ENCODE assay signal across 22 cellular contexts in genomic region chr17:2994441-2994840, GRCh38.
"Had no signal": no experiment of that assay in that cellular context is flagged by ENCODE, and none has a peak within 500 bp of the region (broad histone marks: within the 10 kb centered on the region; RNA-seq: fewer than 3 reads in every experiment).

No MANE protein-coding gene starts in this region.

- DNase-seq: dermis blood vessel endothelial cell; erythroblast; foreskin keratinocyte; mesendoderm; naive thymus-derived CD8-positive, alpha-beta T cell; nucleus accumbens; small intestine; stimulated activated CD4-positive, alpha-beta T cell treated with anti-CD3 and anti-CD28 coated beads, Interleukin-2, amount 100 ng/mL, for 48 hours; stimulated activated CD8-positive, alpha-beta memory T cell treated with anti-CD3 and anti-CD28 coated beads, Interleukin-4, amount 100 ng/mL, for 48 hours; stimulated activated naive CD8-positive, alpha-beta T cell treated with anti-CD3 and anti-CD28 coated beads, Interleukin-15, Interleukin-2, amounts not matched to agents 100 U/mL and 50 U/mL, for 24 hours; thyroid gland had no signal

- H3K79me2 ChIP-seq: hepatocyte had no signal

- H3K9me3 Mint-ChIP-seq: endodermal cell; naive thymus-derived CD8-positive, alpha-beta T cell; stimulated activated effector memory CD8-positive, alpha-beta T cell treated with anti-CD3 and anti-CD28 coated beads, Interleukin-12 subunit alpha, Interleukin-12 subunit beta, amount 100 ng/mL, for 72 hours had no signal

- H3K4me3 Mint-ChIP-seq: endodermal cell; naive thymus-derived CD8-positive, alpha-beta T cell; neural progenitor cell; stimulated activated effector memory CD8-positive, alpha-beta T cell treated with anti-CD3 and anti-CD28 coated beads, Interleukin-12 subunit alpha, Interleukin-12 subunit beta, amount 100 ng/mL, for 72 hours had no signal

- H3K27ac Mint-ChIP-seq: neural progenitor cell; stimulated activated effector memory CD8-positive, alpha-beta T cell treated with anti-CD3 and anti-CD28 coated beads, Interleukin-12 subunit alpha, Interleukin-12 subunit beta, amount 100 ng/mL, for 72 hours had no signal

- H2AFZ ChIP-seq: hepatocyte had no signal

- H3K4me1 Mint-ChIP-seq: endodermal cell had no signal

- H3K9me3 ChIP-seq: mucosa of descending colon, ovary, suprapubic skin, thyroid gland, upper lobe of left lung, vagina had no signal

- H3K4me2 ChIP-seq: hepatocyte, neural progenitor cell had no signal

- H3K4me3 ChIP-seq: hepatocyte, mucosa of descending colon, neural progenitor cell, ovary, suprapubic skin, thyroid gland, upper lobe of left lung, vagina had no signal

- H3K27ac ChIP-seq: foreskin keratinocyte, hepatocyte, neural progenitor cell, thyroid gland, upper lobe of left lung, vagina had no signal

- H3K27me3 ChIP-seq: foreskin keratinocyte, hepatocyte, neural progenitor cell, ovary, suprapubic skin, thyroid gland, upper lobe of left lung, vagina had no signal

- ATAC-seq: foreskin keratinocyte; mucosa of descending colon; naive thymus-derived CD8-positive, alpha-beta T cell; stimulated activated effector memory CD8-positive, alpha-beta T cell treated with anti-CD3 and anti-CD28 coated beads, Interleukin-12 subunit alpha, Interleukin-12 subunit beta, amount 100 ng/mL, for 72 hours; stimulated activated naive CD8-positive, alpha-beta T cell treated with anti-CD3 and anti-CD28 coated beads, Interleukin-15, Interleukin-2, amounts not matched to agents 100 U/mL and 50 U/mL, for 24 hours had no signal

- H3K36me3 Mint-ChIP-seq: neural progenitor cell had no signal

- H3K27me3 Mint-ChIP-seq: naive thymus-derived CD8-positive, alpha-beta T cell had no signal

- FAIRE-seq: colon, endothelial cell of umbilical vein, small intestine had no signal

- H3K9ac ChIP-seq: neural progenitor cell had no signal

- H3K36me3 ChIP-seq: neural progenitor cell, ovary, thyroid gland had no signal
